Comparison of ENCODE assay signal across 1 cellular context in genomic region chr12:6159166-6160011, GRCh38. TPM values are rescaled to one million over a fixed set of nuclear protein-coding genes. Genes with fewer than 3 reads are reported as not detected.
"Had no signal": no experiment of that assay in that cellular context is flagged by ENCODE, and none has a peak within 500 bp of the region (broad histone marks: within the 10 kb centered on the region; RNA-seq: fewer than 3 reads in every experiment).

No MANE protein-coding gene starts in this region.

RNA-seq across cellular contexts. Expression of gene VWF, which starts 34.9 kb away (rescaled TPM):
- total RNA-seq: activated CD4-positive, alpha-beta T cell treated with anti-CD3 and anti-CD28 coated beads, Interleukin-2, amount 10 ng/mL, durations not matched to agents 24 days and 14 days had no signal
